ENCODE assay signal across 12 cellular contexts in genomic region chr1:191695865-191696264, GRCh38.
DNase-seq lines count a peak whose midpoint lies in the region; ATAC-seq and TF ChIP-seq lines count a peak whose summit lies in the region.
"Had no signal": no experiment of that assay in that cellular context is flagged by ENCODE, and none has a peak within 500 bp of the region (broad histone marks: within the 10 kb centered on the region; RNA-seq: fewer than 3 reads in every experiment).

No MANE protein-coding gene starts in this region.

- peak; percentile 8 for DNase-seq in Jurkat, Clone E6-1 (ENCODE audit: low read depth, low spot score)
- DNase-seq in NCI-H2227 (lab: John Stamatoyannopoulos, UW; ENCODE audit: unreplicated experiment) = no peak
- DNase-seq in thyroid gland = no peak
- DNase-seq in DMS153 treated with DMSO at 0.1 percent for 48 hours (lab: John Stamatoyannopoulos, UW; ENCODE audit: unreplicated experiment) = no peak
- no peak for DNase-seq in 8988T
- DNase-seq: activated CD8-positive, alpha-beta memory T cell treated with anti-CD3 and anti-CD28 coated beads, Interleukin-2, amount 50 U/mL, for 48 hours; body of pancreas; NCI-H2227 treated with DMSO at 0.1 percent for 48 hours; right lobe of liver; SW 1271 had no signal

- H3K4me3 ChIP-seq in Jurkat, Clone E6-1 (ENCODE audit: low read length) = no peak overlapping the region
- H3K4me3 ChIP-seq in thyroid gland (replicated peaks in 1 of 3) = no peak overlapping the region
- H3K4me3 ChIP-seq: body of pancreas, right lobe of liver had no signal

- no peak for TF ChIP-seq CTCF in thyroid gland (IDR thresholded peaks at IDR 0.05)

- no peaks in the 10 kb centered on the region for H3K27me3 ChIP-seq in thyroid gland
- H3K27me3 ChIP-seq: body of pancreas, right lobe of liver had no signal

- no peaks in the 10 kb centered on the region for H3K36me3 ChIP-seq in thyroid gland
- H3K36me3 ChIP-seq: right lobe of liver had no signal

- no peak for TF ChIP-seq POLR2A in thyroid gland (IDR thresholded peaks at IDR 0.05)

- ATAC-seq in GM19372 (IDR thresholded peaks at IDR 0.05; ENCODE audit: low read depth, unreplicated experiment) (peak; percentile 62), HG02852 (IDR thresholded peaks at IDR 0.05; ENCODE audit: unreplicated experiment) (peak; percentile 80)
- ATAC-seq: body of pancreas, right lobe of liver had no signal

- no peaks in the 10 kb centered on the region for H3K9me3 ChIP-seq in thyroid gland
- H3K9me3 ChIP-seq: body of pancreas, right lobe of liver had no signal

- no peak overlapping the region for H3K27ac ChIP-seq in thyroid gland
- H3K27ac ChIP-seq: body of pancreas, right lobe of liver had no signal

- intact Hi-C loops in thyroid gland (cut with DNase I) = no loop called here

- WGBS in thyroid gland, 2 donors = 71 to 81% methylated on average over 2 of the region's 2 CpGs

- H3K4me1 ChIP-seq in thyroid gland = no peaks in the 10 kb centered on the region
- H3K4me1 ChIP-seq: body of pancreas, right lobe of liver had no signal
